In the genomic region with DNA sequence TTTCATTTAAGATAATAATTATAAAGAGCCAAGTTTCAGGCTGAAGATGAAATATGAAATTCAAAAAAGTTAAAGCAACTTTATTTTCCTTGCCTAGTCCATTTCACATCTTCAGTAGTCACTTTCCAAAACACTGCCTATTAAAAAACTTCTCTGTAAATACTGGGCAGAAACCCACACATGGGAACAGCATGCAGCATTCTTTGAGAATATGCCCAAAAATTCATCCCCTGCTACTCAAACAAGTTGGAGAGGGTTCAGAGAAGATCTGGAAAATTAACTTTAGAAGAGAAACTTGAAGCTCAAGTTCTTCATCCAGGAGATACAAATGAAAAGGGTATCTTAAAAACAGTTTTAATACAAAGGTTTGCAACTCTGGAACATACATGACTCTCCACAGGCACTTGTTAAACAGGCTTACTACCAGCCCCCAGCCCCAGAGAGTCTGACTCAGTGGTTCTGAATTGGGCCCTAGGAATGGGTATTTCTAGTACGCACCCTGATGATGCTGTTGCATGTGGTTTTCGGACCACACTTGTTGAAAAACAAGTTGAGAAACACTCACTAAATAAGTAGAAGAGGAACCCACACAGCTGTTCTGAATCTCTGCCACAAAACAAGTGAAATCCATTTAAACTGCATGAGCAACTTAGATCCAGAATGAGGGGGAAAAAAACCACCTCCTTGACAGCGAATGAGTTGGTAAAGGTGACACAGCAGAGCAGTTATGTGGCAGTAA, we compare ENCODE assay signal across 31 cellular contexts.
"Had no signal": no experiment of that assay in that cellular context is flagged by ENCODE, and none has a peak within 500 bp of the region (broad histone marks: within the 10 kb centered on the region; RNA-seq: fewer than 3 reads in every experiment).

No MANE protein-coding gene starts in this region.

- H3K27me3 ChIP-seq: body of pancreas, breast epithelium, SJSA1 had no signal

- H3K36me3 Mint-ChIP-seq: activated naive CD4-positive, alpha-beta T cell treated with anti-CD3 and anti-CD28 coated beads, Interleukin-2, amount 50 U/mL, for 24 hours; activated naive CD8-positive, alpha-beta T cell treated with anti-CD3 and anti-CD28 coated beads, Interleukin-2, amount 10 ng/mL, durations not matched to agents 7 days and 5 days had no signal

- H3K9me3 ChIP-seq: body of pancreas, breast epithelium, SJSA1, SK-N-SH had no signal

- H3K9me2 ChIP-seq: SK-N-SH had no signal

- H3K4me3 Mint-ChIP-seq: activated CD4-positive, alpha-beta T cell treated with anti-CD3 and anti-CD28 coated beads for 36 hours; activated CD4-positive, alpha-beta T cell treated with anti-CD3 and anti-CD28 coated beads, Interleukin-2, amount 10 ng/mL, durations not matched to agents 7 days and 5 days; activated CD8-positive, alpha-beta T cell treated with anti-CD3 and anti-CD28 coated beads, Interleukin-2, amount 10 ng/mL, durations not matched to agents 7 days and 5 days; activated naive CD4-positive, alpha-beta T cell treated with anti-CD3 and anti-CD28 coated beads, Interleukin-2, amount 50 U/mL, for 24 hours; activated naive CD8-positive, alpha-beta T cell treated with anti-CD3 and anti-CD28 coated beads, Interleukin-2, amount 10 ng/mL, durations not matched to agents 7 days and 5 days; activated T-cell treated with anti-CD3 and anti-CD28 coated beads, Interleukin-2, amount 50 U/mL, for 24 hours; T-helper 1 cell treated with Interleukin-12 subunit alpha and Interleukin-12 subunit beta and Interleukin-4 antibody, amounts not matched to agents 30 μg/mL and 1 μg/mL, for 36 hours; T-helper 2 cell treated with Interferon-gamma antibody and Interleukin-4, amounts not matched to agents 5 μg/mL and 100 μg/mL, for 36 hours; WTC11 had no signal

- H3K4me1 Mint-ChIP-seq: activated CD4-positive, alpha-beta T cell treated with anti-CD3 and anti-CD28 coated beads for 36 hours; activated CD4-positive, alpha-beta T cell treated with anti-CD3 and anti-CD28 coated beads, Interleukin-2, amount 10 ng/mL, durations not matched to agents 7 days and 5 days; activated naive CD4-positive, alpha-beta T cell treated with anti-CD3 and anti-CD28 coated beads, Interleukin-2, amount 50 U/mL, for 24 hours; activated naive CD8-positive, alpha-beta T cell treated with anti-CD3 and anti-CD28 coated beads, Interleukin-2, amount 10 ng/mL, durations not matched to agents 7 days and 5 days had no signal

- H3K27ac Mint-ChIP-seq: activated CD4-positive, alpha-beta T cell treated with anti-CD3 and anti-CD28 coated beads for 36 hours; activated CD4-positive, alpha-beta T cell treated with anti-CD3 and anti-CD28 coated beads, Interleukin-2, amount 10 ng/mL, durations not matched to agents 7 days and 5 days; activated CD8-positive, alpha-beta T cell treated with anti-CD3 and anti-CD28 coated beads, Interleukin-2, amount 10 ng/mL, durations not matched to agents 7 days and 5 days; activated naive CD4-positive, alpha-beta T cell treated with anti-CD3 and anti-CD28 coated beads, Interleukin-2, amount 50 U/mL, for 24 hours; activated naive CD8-positive, alpha-beta T cell treated with anti-CD3 and anti-CD28 coated beads, Interleukin-2, amount 10 ng/mL, durations not matched to agents 7 days and 5 days; activated T-cell treated with anti-CD3 and anti-CD28 coated beads, Interleukin-2, amount 50 U/mL, for 24 hours; activated T-helper 2 cell treated with anti-CD3 and anti-CD28 coated beads, Interferon-gamma antibody, Interleukin-2, Interleukin-4, amounts not matched to agents 10 μg/mL and 5 μg/mL and 100 μg/mL, durations not matched to agents 14 hours and 24 hours and 36 hours; T-helper 1 cell treated with Interleukin-12 subunit alpha and Interleukin-12 subunit beta and Interleukin-4 antibody, amounts not matched to agents 30 μg/mL and 1 μg/mL, for 36 hours; T-helper 2 cell treated with Interferon-gamma antibody and Interleukin-4, amounts not matched to agents 5 μg/mL and 100 μg/mL, for 36 hours; WTC11 had no signal

- H3K27ac ChIP-seq: body of pancreas, breast epithelium, SJSA1 had no signal

- ATAC-seq: activated CD4-positive, alpha-beta T cell treated with anti-CD3 and anti-CD28 coated beads for 36 hours; activated CD4-positive, CD25-positive, alpha-beta regulatory T cell treated with anti-CD3 and anti-CD28 coated beads, Interleukin-2, amount 50 U/mL, for 24 hours; activated CD8-positive, alpha-beta T cell treated with anti-CD3 and anti-CD28 coated beads, Interleukin-2, amount 10 ng/mL, durations not matched to agents 7 days and 5 days; body of pancreas; WTC11 had no signal

- H3K27me3 Mint-ChIP-seq: activated CD4-positive, alpha-beta T cell treated with anti-CD3 and anti-CD28 coated beads for 36 hours; activated CD4-positive, alpha-beta T cell treated with anti-CD3 and anti-CD28 coated beads, Interleukin-2, amount 10 ng/mL, durations not matched to agents 7 days and 5 days; activated naive CD4-positive, alpha-beta T cell treated with anti-CD3 and anti-CD28 coated beads, Interleukin-2, amount 50 U/mL, for 24 hours; activated naive CD8-positive, alpha-beta T cell treated with anti-CD3 and anti-CD28 coated beads, Interleukin-2, amount 10 ng/mL, durations not matched to agents 7 days and 5 days; activated T-cell treated with anti-CD3 and anti-CD28 coated beads, Interleukin-2, amount 50 U/mL, for 24 hours had no signal

- H3K4me1 ChIP-seq: body of pancreas, breast epithelium, SJSA1 had no signal

- DNase-seq: activated CD4-positive, alpha-beta T cell treated with anti-CD3 and anti-CD28 coated beads for 36 hours; activated CD4-positive, alpha-beta T cell treated with anti-CD3 and anti-CD28 coated beads, Interleukin-2, amount 10 ng/mL, durations not matched to agents 7 days and 5 days; activated CD4-positive, alpha-beta T cell treated with anti-CD3 and anti-CD28 coated beads, Interleukin-2, amount 50 U/mL, for 48 hours; activated CD8-positive, alpha-beta T cell treated with anti-CD3 and anti-CD28 coated beads, Interleukin-2, amount 10 ng/mL, durations not matched to agents 7 days and 5 days; activated gamma-delta T cell; activated naive CD4-positive, alpha-beta T cell treated with Interleukin-2 at 50 U/mL for 16 hours; activated naive CD8-positive, alpha-beta T cell treated with anti-CD3 and anti-CD28 coated beads, Interleukin-2, amount 10 ng/mL, durations not matched to agents 7 days and 5 days; activated T-cell treated with anti-CD3 and anti-CD28 coated beads, Interleukin-2, amount 50 U/mL, for 24 hours; amygdala; body of pancreas; Karpas-422; MM.1S; MV-4-11; NCI-H1092; NCI-H1436 treated with DMSO at 0.1 percent for 48 hours; NCI-H1694 treated with DMSO at 0.1 percent for 48 hours; NCI-H2029; NCI-H345; NCI-H524 treated with DMSO at 0.1 percent for 48 hours; NK-92 treated with Interleukin-12 subunit alpha and Interleukin-12 subunit beta, amount 100 ng/mL, for 24 hours; OCI-M1; Right ventricle myocardium superior; SK-N-SH had no signal

- H3K4me3 ChIP-seq: body of pancreas, breast epithelium, SJSA1 had no signal

- H3K36me3 ChIP-seq: breast epithelium, SJSA1 had no signal

- H3K9ac ChIP-seq: SK-N-SH had no signal

- H3K9me3 Mint-ChIP-seq: activated CD4-positive, alpha-beta T cell treated with anti-CD3 and anti-CD28 coated beads, Interleukin-2, amount 10 ng/mL, durations not matched to agents 7 days and 5 days; activated naive CD8-positive, alpha-beta T cell treated with anti-CD3 and anti-CD28 coated beads, Interleukin-2, amount 10 ng/mL, durations not matched to agents 7 days and 5 days; activated T-cell treated with anti-CD3 and anti-CD28 coated beads, Interleukin-2, amount 50 U/mL, for 24 hours; activated T-helper 2 cell treated with anti-CD3 and anti-CD28 coated beads, Interferon-gamma antibody, Interleukin-2, Interleukin-4, amounts not matched to agents 10 μg/mL and 5 μg/mL and 100 μg/mL, durations not matched to agents 14 hours and 24 hours and 36 hours; T-helper 1 cell treated with Interleukin-12 subunit alpha and Interleukin-12 subunit beta and Interleukin-4 antibody, amounts not matched to agents 30 μg/mL and 1 μg/mL, for 36 hours; T-helper 2 cell treated with Interferon-gamma antibody and Interleukin-4, amounts not matched to agents 5 μg/mL and 100 μg/mL, for 36 hours had no signal

- H3K4me2 ChIP-seq: SK-N-SH had no signal
